Comparison of ENCODE assay signal across 24 cellular contexts in the genomic region with DNA sequence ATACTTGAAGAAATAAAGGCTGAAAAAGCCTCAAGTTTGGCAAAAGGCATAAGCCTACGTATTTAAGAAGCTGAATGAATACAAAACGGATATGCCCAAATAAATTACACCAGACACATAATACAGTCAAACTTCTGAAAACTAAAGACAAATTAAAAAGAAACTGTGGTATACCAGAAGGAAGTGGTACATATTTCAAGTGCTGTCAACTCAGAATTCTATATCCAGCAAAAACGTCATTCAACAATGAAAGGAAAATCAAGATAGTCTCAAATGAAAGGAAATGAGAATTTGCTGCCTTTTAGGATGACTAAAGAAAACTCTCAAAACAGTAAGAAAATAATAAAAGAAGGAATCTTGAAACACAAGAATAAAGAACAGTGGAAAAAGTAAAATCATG.
"Had no signal": no experiment of that assay in that cellular context is flagged by ENCODE, and none has a peak within 500 bp of the region (broad histone marks: within the 10 kb centered on the region; RNA-seq: fewer than 3 reads in every experiment).

No MANE protein-coding gene starts in this region.

- H3K4me1 ChIP-seq: colonic mucosa, esophagus squamous epithelium, gastrocnemius medialis, heart right ventricle, left lung had no signal

- H3K36me3 ChIP-seq: colonic mucosa, esophagus squamous epithelium, gastrocnemius medialis, heart right ventricle, left lung had no signal

- ATAC-seq: effector memory CD8-positive, alpha-beta T cell; esophagus mucosa; gastrocnemius medialis; heart right ventricle; left cardiac atrium; left lung; left ventricle myocardium superior; mucosa of descending colon; naive thymus-derived CD8-positive, alpha-beta T cell had no signal

- H3K27me3 ChIP-seq: colonic mucosa, esophagus squamous epithelium, gastrocnemius medialis, heart right ventricle, left lung had no signal

- H3K4me3 ChIP-seq: colonic mucosa, esophagus squamous epithelium, gastrocnemius medialis, heart right ventricle, left lung, lung, mucosa of descending colon had no signal

- DNase-seq: colonic mucosa; cortex of kidney; effector CD8-positive, alpha-beta T cell; effector memory CD8-positive, alpha-beta T cell; endodermal cell; erythroblast; esophagus squamous epithelium; foreskin fibroblast; foreskin melanocyte; gastrocnemius medialis; glutamatergic neuron; head of caudate nucleus; heart right ventricle; hippocampal formation; left cardiac atrium; left lung; left ventricle myocardium superior; mammary epithelial cell; mucosa of descending colon; naive B cell; naive thymus-derived CD8-positive, alpha-beta T cell had no signal

- H3K27ac ChIP-seq: colonic mucosa, epithelial cell of prostate, esophagus squamous epithelium, gastrocnemius medialis, heart right ventricle, left lung had no signal
